Comparison of ENCODE assay signal across 9 cellular contexts in the genomic region with DNA sequence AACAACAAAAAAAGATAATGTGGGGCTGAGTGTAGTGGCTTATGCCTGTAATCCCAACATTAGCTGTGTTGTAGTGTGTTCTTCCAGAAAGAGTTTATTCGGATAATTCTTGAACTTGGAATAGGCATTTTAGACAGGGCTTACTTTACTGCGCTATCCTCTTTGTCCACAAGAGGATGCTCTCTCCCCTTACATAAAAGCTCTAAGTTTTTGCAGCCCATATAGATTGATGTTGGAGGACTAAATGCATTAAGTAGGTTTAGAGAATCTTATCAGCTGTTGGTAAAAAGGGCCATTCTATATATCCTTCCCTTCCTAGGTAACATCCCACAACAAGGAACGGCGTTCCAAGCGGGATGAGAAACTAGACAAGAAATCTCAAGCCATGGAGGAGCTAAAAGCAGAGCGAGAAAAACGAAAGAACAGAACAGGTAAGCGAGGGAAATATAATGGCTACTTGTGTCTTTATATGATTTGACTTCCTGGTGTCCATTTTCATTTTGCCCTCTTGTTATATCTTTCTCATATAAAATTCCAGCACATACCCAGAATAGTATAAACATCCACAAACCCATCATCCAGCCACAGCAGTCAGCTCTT. TPM values are rescaled to one million over a fixed set of nuclear protein-coding genes. Genes with fewer than 3 reads are reported as not detected.
DNase-seq lines count a peak whose midpoint lies in the region; ATAC-seq and TF ChIP-seq lines count a peak whose summit lies in the region.
"Had no signal": no experiment of that assay in that cellular context is flagged by ENCODE, and none has a peak within 500 bp of the region (broad histone marks: within the 10 kb centered on the region; RNA-seq: fewer than 3 reads in every experiment).

No MANE protein-coding gene starts in this region.

- ATAC-seq in esophagus mucosa (peak; percentile 67), HG03039 (IDR thresholded peaks at IDR 0.05; ENCODE audit: unreplicated experiment) (no peak)

- H3K36me3 Mint-ChIP-seq in HFFc6 (ENCODE audit: low read depth), result peaks cover 24% of the 10 kb centered on the region

- H3K27me3 Mint-ChIP-seq in HFFc6 (ENCODE audit: insufficient read depth), result no peaks in the 10 kb centered on the region; the same call in 1 of the 2 replicates
- H3K27me3 Mint-ChIP-seq: central memory CD8-positive, alpha-beta T cell had no signal

- no peak overlapping the region for H3K27ac ChIP-seq in SJCRH30

- no peaks in the 10 kb centered on the region for H3K27me3 ChIP-seq in SJCRH30

- DNase-seq in NCI-H345 (lab: John Stamatoyannopoulos, UW) (peak; percentile 14), NCI-H345 treated with DMSO at 0.1 percent for 48 hours (lab: John Stamatoyannopoulos, UW; ENCODE audit: unreplicated experiment) (no peak), HFFc6 (peak; percentile 19), SJCRH30 (peak; percentile 20 to 74), pons (ENCODE audit: low spot score) (peak; percentile 58), GM19238 (ENCODE audit: insufficient read length, low spot score) (no peak)

- H3K9me3 ChIP-seq in SJCRH30 (replicated peaks), result no peaks in the 10 kb centered on the region

- H3K4me3 Mint-ChIP-seq in HFFc6, result no peak overlapping the region
- H3K4me3 Mint-ChIP-seq: central memory CD8-positive, alpha-beta T cell had no signal

- no peaks in the 10 kb centered on the region for H3K9me3 Mint-ChIP-seq in HFFc6
- H3K9me3 Mint-ChIP-seq: central memory CD8-positive, alpha-beta T cell had no signal

- no peaks in the 10 kb centered on the region for H3K4me1 Mint-ChIP-seq in HFFc6 (ENCODE audit: low read depth)

- H3K36me3 ChIP-seq in SJCRH30, result peaks cover 51% of the 10 kb centered on the region

- H3K4me3 ChIP-seq in SJCRH30, result no peak overlapping the region

- no peaks in the 10 kb centered on the region for H3K4me1 ChIP-seq in SJCRH30

- peak overlapping the region; percentile 6; the same call in 1 of the 2 replicates for H3K27ac Mint-ChIP-seq in HFFc6

- peak; percentile 92 for TF ChIP-seq CTCF in HFFc6 (IDR thresholded peaks at IDR 0.05)

RNA-seq across cellular contexts. Expression of a gene that starts 27.8 kb away (rescaled TPM):
- 1 to 10 TPM; 1.2 to 2.4 (median 2.3) TPM for total RNA-seq in HFFc6 (2021; fragmentation: NEBNext Ultra II Directional; extraction: Animal tissue kit (Norgen Biotek cat#: 25700))
- total RNA-seq in SJCRH30 (2014; rRNA removed; shearing (Covaris generic)), result 8.4 and 8.8 TPM in 2 replicates
- total RNA-seq in esophagus mucosa, result 0.16 TPM

RNA-seq across cellular contexts. Expression of a gene that starts 47.7 kb away (rescaled TPM):
- total RNA-seq in HFFc6 (2021; fragmentation: NEBNext Ultra II Directional; extraction: Animal tissue kit (Norgen Biotek cat#: 25700)), result 1 to 10 TPM in 4 of 6 experiments, under 1 TPM in 2; 0.19 to 1.8 (median 1.2) TPM
- total RNA-seq in SJCRH30 (2014; rRNA removed; shearing (Covaris generic)), result 4.7 and 4.9 TPM in 2 replicates
- 0.12 TPM for total RNA-seq in esophagus mucosa

RNA-seq across cellular contexts. Expression of a gene that starts 49.0 kb away (rescaled TPM):
- total RNA-seq in HFFc6 (2021; fragmentation: NEBNext Ultra II Directional; extraction: Animal tissue kit (Norgen Biotek cat#: 25700)), result 10 to 100 TPM; 32.3 to 38.3 (median 35.8) TPM
- 49.8 and 53.9 TPM in 2 replicates for total RNA-seq in SJCRH30 (2014; rRNA removed; shearing (Covaris generic))
- 21.4 TPM for total RNA-seq in esophagus mucosa

Comparison
In these comparisons a context has a peak if more than half of its experiments do, and no peak if none do; other contexts are left out.
1. DNase-seq: peak in NCI-H345 (single experiment), HFFc6 (single experiment), SJCRH30 (2 of 2) and pons (single experiment); none in NCI-H345 treated with DMSO at 0.1 percent for 48 hours (single experiment) and GM19238 (single experiment).